8 cellular contexts compared by ENCODE assay signal in genomic region chr4:26321326-26322276, GRCh38. TPM values are rescaled to one million over a fixed set of nuclear protein-coding genes. Genes with fewer than 3 reads are reported as not detected.
DNase-seq lines count a peak whose midpoint lies in the region; ATAC-seq and TF ChIP-seq lines count a peak whose summit lies in the region.

No MANE protein-coding gene starts in this region.

- no peak for ATAC-seq in stimulated activated naive B cell treated with anti-CD40 and anti-IgM and Interleukin-4, amounts not matched to agents 10 μg/mL and 1 μg/mL and 100 μg/mL, for 72 hours (replicated peaks)
- no peak for ATAC-seq in HG03432 (IDR thresholded peaks at IDR 0.05; ENCODE audit: unreplicated experiment)

- peak overlapping the region; percentile 94 to 96 for H3K4me3 Mint-ChIP-seq in stimulated activated naive B cell treated with anti-CD40 and anti-IgM and Interleukin-4, amounts not matched to agents 10 μg/mL and 1 μg/mL and 100 μg/mL, for 72 hours

- under 1% methylated on average over 43 of the region's 58 CpGs for WGBS in mesenchymal stem cell

- H3K18ac ChIP-seq in mesenchymal stem cell (ENCODE audit: low read depth in 1 of 2, low read length in 2 of 2) = peak overlapping the region in 1 of 2 experiments; percentile 85

- peaks cover 27 to 34% of the 10 kb centered on the region in 2 donors for H3K4me1 Mint-ChIP-seq in stimulated activated naive B cell treated with anti-CD40 and anti-IgM and Interleukin-4, amounts not matched to agents 10 μg/mL and 1 μg/mL and 100 μg/mL, for 72 hours

- no peaks in the 10 kb centered on the region for H3K27me3 ChIP-seq in BE2C
- no peaks in the 10 kb centered on the region for H3K27me3 ChIP-seq in HUES48 (ENCODE audit: control insufficient read depth, insufficient read depth, low read length)
- H3K27me3 ChIP-seq in mesenchymal stem cell (ENCODE audit: control insufficient read depth in 1 of 2, insufficient read depth in 1 of 2, low read length in 2 of 2) = no peaks in the 10 kb centered on the region

- no peaks in the 10 kb centered on the region for H3K27me3 Mint-ChIP-seq in stimulated activated naive B cell treated with anti-CD40 and anti-IgM and Interleukin-4, amounts not matched to agents 10 μg/mL and 1 μg/mL and 100 μg/mL, for 72 hours

- no peaks in the 10 kb centered on the region; the same call in 1 of the 2 replicates for H3K4me1 ChIP-seq in BE2C
- H3K4me1 ChIP-seq in HUES48 (ENCODE audit: control insufficient read depth, insufficient read depth, low read length) = peaks cover 33% of the 10 kb centered on the region
- peaks cover 6% of the 10 kb centered on the region for H3K4me1 ChIP-seq in mesenchymal stem cell (ENCODE audit: control insufficient read depth, insufficient read depth, low read depth, low read length)

- H2BK120ac ChIP-seq in mesenchymal stem cell (ENCODE audit: low read depth, low read length) = no peak overlapping the region

- H3K27ac ChIP-seq in HUES48 (ENCODE audit: low read depth, low read length) = peak overlapping the region; percentile 99
- H3K27ac ChIP-seq in mesenchymal stem cell (ENCODE audit: low read length, poor library complexity, severe bottlenecking) = peak overlapping the region; percentile 24

- no peak overlapping the region for H2AFZ ChIP-seq in mesenchymal stem cell (ENCODE audit: low read depth, low read length)

- no peak overlapping the region for H2BK15ac ChIP-seq in mesenchymal stem cell (ENCODE audit: low read depth, poor library complexity, severe bottlenecking)

- peak overlapping the region; percentile 57 for H3K9ac ChIP-seq in HUES48 (ENCODE audit: low read depth, low read length)
- peak overlapping the region; percentile 100 for H3K9ac ChIP-seq in mesenchymal stem cell (ENCODE audit: low read length)

- peak overlapping the region; percentile 90 for H4K8ac ChIP-seq in mesenchymal stem cell (ENCODE audit: low read length)

- peak overlapping the region in 1 of 2 experiments; percentile 96 for H3K23ac ChIP-seq in mesenchymal stem cell (ENCODE audit: low read length in 2 of 2)

- no peaks in the 10 kb centered on the region; the same call in 1 of the 2 replicates for H3K36me3 ChIP-seq in BE2C
- no peaks in the 10 kb centered on the region for H3K36me3 ChIP-seq in HUES48 (ENCODE audit: control insufficient read depth, insufficient read depth, low read length)
- H3K36me3 ChIP-seq in mesenchymal stem cell (ENCODE audit: control insufficient read depth in 1 of 2, insufficient read depth in 2 of 2, low read depth in 1 of 2, low read length in 2 of 2) = peaks cover 0 to 4% of the 10 kb centered on the region in 2 experiments

- H4K91ac ChIP-seq in mesenchymal stem cell (ENCODE audit: low read length) = peak overlapping the region; percentile 61

- peak overlapping the region in 1 of 2 experiments; percentile 2 for H2BK12ac ChIP-seq in mesenchymal stem cell (ENCODE audit: low read length in 2 of 2)

- no peak for TF ChIP-seq CTCF in BE2C (IDR thresholded peaks at IDR 0.05; ENCODE audit: low read depth, low read length)
- peak; percentile 18 for TF ChIP-seq CTCF in choroid plexus epithelial cell (conservative IDR thresholded peaks at IDR 0.05; ENCODE audit: low read depth, low read length)

- H3K4me3 ChIP-seq in BE2C (ENCODE audit: low read depth, low read length) (peak overlapping the region; percentile 99), HUES48 (ENCODE audit: low read depth, low read length) (peak overlapping the region; percentile 87), choroid plexus epithelial cell (ENCODE audit: low read depth, low read length) (peak overlapping the region; percentile 85), mesenchymal stem cell (ENCODE audit: insufficient read depth in 1 of 2, low read depth in 1 of 2, low read length in 2 of 2) (peak overlapping the region; percentile 90 to 96)

- H3K9me3 ChIP-seq in BE2C (no peaks in the 10 kb centered on the region), HUES48 (ENCODE audit: control insufficient read depth, insufficient read depth, low read length) (no peaks in the 10 kb centered on the region; the same call in 1 of the 2 replicates), mesenchymal stem cell (ENCODE audit: control insufficient read depth, low read length) (no peaks in the 10 kb centered on the region)

- H3K14ac ChIP-seq in mesenchymal stem cell (ENCODE audit: low read length in 2 of 2) = peak overlapping the region in 1 of 2 experiments; percentile 86

- H3K4me2 ChIP-seq in mesenchymal stem cell (ENCODE audit: low read length, poor library complexity, severe bottlenecking) = peak overlapping the region; percentile 92

- H3K27ac Mint-ChIP-seq in stimulated activated naive B cell treated with anti-CD40 and anti-IgM and Interleukin-4, amounts not matched to agents 10 μg/mL and 1 μg/mL and 100 μg/mL, for 72 hours = peak overlapping the region; percentile 95

- peaks cover 6% of the 10 kb centered on the region for H3K79me1 ChIP-seq in mesenchymal stem cell (replicated peaks; ENCODE audit: low read length, poor library complexity, severe bottlenecking)

- peaks cover 3 to 6% of the 10 kb centered on the region in 2 donors for H3K9me3 Mint-ChIP-seq in stimulated activated naive B cell treated with anti-CD40 and anti-IgM and Interleukin-4, amounts not matched to agents 10 μg/mL and 1 μg/mL and 100 μg/mL, for 72 hours

- peak; percentile 56 for DNase-seq in BE2C
- peak; percentile 46 for DNase-seq in UCSD-AML1 (lab: John Stamatoyannopoulos, UW; ENCODE audit: unreplicated experiment)
- peak; percentile 60 for DNase-seq in choroid plexus epithelial cell (ENCODE audit: low read depth)
- peak; percentile 61 for DNase-seq in mesenchymal stem cell
- DNase-seq in stimulated activated naive B cell treated with anti-CD40 and anti-IgM and Interleukin-4, amounts not matched to agents 10 μg/mL and 1 μg/mL and 100 μg/mL, for 72 hours = no peak
- DNase-seq in globus pallidus (ENCODE audit: low spot score) = no peak

- peaks cover 3 to 6% of the 10 kb centered on the region in 2 donors for H3K36me3 Mint-ChIP-seq in stimulated activated naive B cell treated with anti-CD40 and anti-IgM and Interleukin-4, amounts not matched to agents 10 μg/mL and 1 μg/mL and 100 μg/mL, for 72 hours

- H2AK5ac ChIP-seq in mesenchymal stem cell (ENCODE audit: low read length, severe bottlenecking) = no peak overlapping the region

- H3K4ac ChIP-seq in mesenchymal stem cell (ENCODE audit: low read depth in 1 of 2, low read length in 2 of 2) = peak overlapping the region in 1 of 2 experiments; percentile 93

- no peak overlapping the region for H2BK5ac ChIP-seq in mesenchymal stem cell (ENCODE audit: low read depth, low read length, poor library complexity, severe bottlenecking)

RNA-seq across cellular contexts. Expression of gene RBPJ, which starts 0.8 kb away (rescaled TPM):
- 21.7 TPM for polyA plus RNA-seq in BE2C (2012; ENCODE audit: insufficient read depth, insufficient read length, low read depth)
- polyA plus RNA-seq in mesenchymal stem cell (2013, experiment 1 of 2) = 55.7 TPM
- polyA plus RNA-seq in mesenchymal stem cell (2013, experiment 2 of 2) = 54.9 TPM

Comparison
In these comparisons a context has a peak if more than half of its experiments do, and no peak if none do; other contexts are left out.
1. DNase-seq: peak in BE2C (single experiment), UCSD-AML1 (single experiment), choroid plexus epithelial cell (single experiment) and mesenchymal stem cell (single experiment); none in stimulated activated naive B cell treated with anti-CD40 and anti-IgM and Interleukin-4, amounts not matched to agents 10 μg/mL and 1 μg/mL and 100 μg/mL, for 72 hours (single experiment) and globus pallidus (single experiment).
2. Peak in every context shown above with its lines, with median percentiles within 50 percentile points of each other: H3K4me3 ChIP-seq.